In the genomic region with DNA sequence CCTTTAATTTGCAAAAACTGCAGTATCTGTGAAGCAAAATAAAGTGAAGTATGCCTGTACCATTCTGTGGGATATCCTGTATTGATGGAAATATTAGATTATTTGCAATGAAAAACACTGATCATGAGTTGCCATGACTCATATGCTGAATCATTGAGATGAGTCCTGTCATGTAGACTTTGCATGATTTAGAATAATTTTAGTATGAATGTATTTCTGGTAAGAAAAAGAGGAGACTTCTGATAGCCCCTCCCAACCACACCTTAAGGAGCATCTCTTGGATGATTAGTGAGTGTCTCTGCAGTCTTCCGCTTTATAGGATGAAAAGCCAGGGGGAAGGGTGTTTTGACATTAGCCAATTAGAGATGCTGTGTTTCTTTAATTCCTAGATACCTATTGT, we compare ENCODE assay signal across 23 cellular contexts. TPM values are rescaled to one million over a fixed set of nuclear protein-coding genes. Genes with fewer than 3 reads are reported as not detected.
"Had no signal": no experiment of that assay in that cellular context is flagged by ENCODE, and none has a peak within 500 bp of the region (broad histone marks: within the 10 kb centered on the region; RNA-seq: fewer than 3 reads in every experiment).

No MANE protein-coding gene starts in this region.

- H3K4me3 Mint-ChIP-seq: activated CD8-positive, alpha-beta T cell treated with anti-CD3 and anti-CD28 coated beads, Interleukin-2, amount 10 ng/mL, durations not matched to agents 7 days and 5 days; activated naive CD4-positive, alpha-beta T cell treated with anti-CD3 and anti-CD28 coated beads for 36 hours; activated naive CD8-positive, alpha-beta T cell treated with anti-CD3 and anti-CD28 coated beads, Interleukin-2, amount 50 U/mL, for 24 hours; activated T-cell treated with anti-CD3 and anti-CD28 coated beads, Interleukin-2, amount 50 U/mL, for 24 hours; brain; central memory CD8-positive, alpha-beta T cell; mesothelial cell of epicardium; nephron; stimulated activated naive B cell treated with anti-CD40 and anti-IgM and Interleukin-4, amounts not matched to agents 10 μg/mL and 1 μg/mL and 100 μg/mL, for 72 hours; T-cell had no signal

- H3K4me1 Mint-ChIP-seq: brain; central memory CD8-positive, alpha-beta T cell; nephron had no signal

- H3K27ac ChIP-seq: coronary artery, esophagus squamous epithelium, thyroid gland had no signal

- H3K27me3 Mint-ChIP-seq: brain; central memory CD8-positive, alpha-beta T cell; stimulated activated naive B cell treated with anti-CD40 and anti-IgM and Interleukin-4, amounts not matched to agents 10 μg/mL and 1 μg/mL and 100 μg/mL, for 72 hours had no signal

- H3K27me3 ChIP-seq: esophagus squamous epithelium, thyroid gland had no signal

- H3K36me3 Mint-ChIP-seq: brain; mesothelial cell of epicardium; stimulated activated naive B cell treated with anti-CD40 and anti-IgM and Interleukin-4, amounts not matched to agents 10 μg/mL and 1 μg/mL and 100 μg/mL, for 72 hours; T-cell had no signal

- H3K9me3 Mint-ChIP-seq: activated naive CD4-positive, alpha-beta T cell treated with anti-CD3 and anti-CD28 coated beads for 36 hours; activated T-cell treated with anti-CD3 and anti-CD28 coated beads, Interleukin-2, amount 50 U/mL, for 24 hours; brain; central memory CD8-positive, alpha-beta T cell; mesothelial cell of epicardium; nephron; T-cell had no signal

- H3K9me3 ChIP-seq: esophagus squamous epithelium, thyroid gland had no signal

- H3K27ac Mint-ChIP-seq: activated CD8-positive, alpha-beta T cell treated with anti-CD3 and anti-CD28 coated beads, Interleukin-2, amount 10 ng/mL, durations not matched to agents 7 days and 5 days; activated naive CD4-positive, alpha-beta T cell treated with anti-CD3 and anti-CD28 coated beads for 36 hours; activated naive CD8-positive, alpha-beta T cell treated with anti-CD3 and anti-CD28 coated beads, Interleukin-2, amount 50 U/mL, for 24 hours; activated T-cell treated with anti-CD3 and anti-CD28 coated beads, Interleukin-2, amount 50 U/mL, for 24 hours; brain; mesothelial cell of epicardium; nephron; stimulated activated naive B cell treated with anti-CD40 and anti-IgM and Interleukin-4, amounts not matched to agents 10 μg/mL and 1 μg/mL and 100 μg/mL, for 72 hours; T-cell had no signal

- H3K36me3 ChIP-seq: esophagus squamous epithelium, thyroid gland had no signal

- H3K4me3 ChIP-seq: coronary artery, esophagus squamous epithelium, lung, thyroid gland had no signal

- H3K4me1 ChIP-seq: esophagus squamous epithelium, thyroid gland had no signal

- DNase-seq: activated CD4-positive, alpha-beta T cell treated with anti-CD3 and anti-CD28 coated beads for 48 hours; activated CD4-positive, CD25-positive, alpha-beta regulatory T cell; activated CD8-positive, alpha-beta T cell treated with anti-CD3 and anti-CD28 coated beads, Interleukin-2, amount 10 ng/mL, durations not matched to agents 7 days and 5 days; activated naive CD4-positive, alpha-beta T cell treated with anti-CD3 and anti-CD28 coated beads for 36 hours; activated naive CD8-positive, alpha-beta T cell treated with anti-CD3 and anti-CD28 coated beads, Interleukin-2, amount 50 U/mL, for 24 hours; activated T-cell treated with anti-CD3 and anti-CD28 coated beads, Interleukin-2, amount 50 U/mL, for 24 hours; anterior cingulate cortex; esophagus squamous epithelium; foreskin melanocyte; glutamatergic neuron; hippocampal formation; islet precursor cell; posterior cingulate gyrus; retina; stimulated activated naive B cell treated with anti-CD40 and anti-IgM and Interleukin-4, amounts not matched to agents 10 μg/mL and 1 μg/mL and 100 μg/mL, for 72 hours; T-cell; thyroid gland had no signal

- ATAC-seq: activated CD8-positive, alpha-beta T cell treated with anti-CD3 and anti-CD28 coated beads, Interleukin-2, amount 10 ng/mL, durations not matched to agents 7 days and 5 days; activated naive CD8-positive, alpha-beta T cell treated with anti-CD3 and anti-CD28 coated beads, Interleukin-2, amount 50 U/mL, for 24 hours; stimulated activated naive B cell treated with anti-CD40 and anti-IgM and Interleukin-4, amounts not matched to agents 10 μg/mL and 1 μg/mL and 100 μg/mL, for 72 hours; T-cell had no signal

RNA-seq across cellular contexts. Expression of a gene that starts 55.2 kb away (rescaled TPM):
- total RNA-seq: activated CD8-positive, alpha-beta T cell treated with anti-CD3 and anti-CD28 coated beads, Interleukin-2, amount 10 ng/mL, durations not matched to agents 7 days and 5 days had no signal
